In the genomic region with DNA sequence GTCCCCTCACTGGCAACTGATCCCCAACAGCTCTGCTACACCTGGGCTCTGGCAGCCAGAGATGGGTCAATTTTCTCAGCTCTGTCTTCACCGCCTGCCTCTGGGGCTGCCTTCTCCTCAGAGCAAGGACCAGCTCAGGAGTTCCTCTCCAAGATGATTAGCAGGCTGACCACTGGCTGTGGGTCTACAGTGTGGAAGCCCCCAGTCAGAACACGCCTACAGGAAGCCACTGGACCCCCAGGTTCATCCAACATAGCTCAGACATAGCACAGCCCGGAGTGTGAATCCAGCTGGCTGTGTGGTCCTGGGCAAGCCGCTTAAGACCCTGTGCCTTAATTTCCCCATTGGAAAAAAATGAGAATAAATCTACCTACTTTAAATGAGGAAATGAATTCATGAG, we compare ENCODE assay signal across 17 cellular contexts. TPM values are rescaled to one million over a fixed set of nuclear protein-coding genes. Genes with fewer than 3 reads are reported as not detected.
DNase-seq lines count a peak whose midpoint lies in the region; ATAC-seq and TF ChIP-seq lines count a peak whose summit lies in the region.
"Had no signal": no experiment of that assay in that cellular context is flagged by ENCODE, and none has a peak within 500 bp of the region (broad histone marks: within the 10 kb centered on the region; RNA-seq: fewer than 3 reads in every experiment).

No MANE protein-coding gene starts in this region.

- H3K4me1 ChIP-seq in BE2C (peaks cover 12% of the 10 kb centered on the region), thoracic aorta (ENCODE audit: control insufficient read depth in 1 of 2, low read depth in 2 of 2) (peaks cover 23 to 69% of the 10 kb centered on the region in 2 donors)

- H3K4me3 Mint-ChIP-seq in brain: peak overlapping the region in 4 of 5 experiments; percentile 24 to 89 (median 72)
- peak overlapping the region; percentile 59 to 62 (median 61) for H3K4me3 Mint-ChIP-seq in nephron
- H3K4me3 Mint-ChIP-seq: B cell; CD4-positive, alpha-beta memory T cell; HFFc6 had no signal

- peak; percentile 13 for DNase-seq in BE2C
- DNase-seq in thoracic aorta (ENCODE audit: low spot score): no peak
- DNase-seq in NCI-H146 (lab: John Stamatoyannopoulos, UW): no peak
- no peak for DNase-seq in NCI-H748 treated with DMSO at 0.1 percent for 48 hours (lab: John Stamatoyannopoulos, UW)
- DNase-seq in hippocampal formation (lab: John Stamatoyannopoulos, UW): no peak
- DNase-seq: CD4-positive, alpha-beta memory T cell; GF-D8; HFFc6; Kasumi-1; NCI-H1417 treated with DMSO at 0.1 percent for 48 hours; NCI-H2029 treated with DMSO at 0.1 percent for 48 hours; NCI-H510A; Peyer's patch; SHP77 treated with DMSO at 0.1 percent for 48 hours had no signal

- peak overlapping the region; percentile 79 to 83 for H3K27ac ChIP-seq in thoracic aorta

- H3K27me3 Mint-ChIP-seq in brain (peaks cover 9% of the 10 kb centered on the region), nephron (ENCODE audit: low read depth) (peaks cover 3% of the 10 kb centered on the region)
- H3K27me3 Mint-ChIP-seq: CD4-positive, alpha-beta memory T cell had no signal

- H3K9me3 ChIP-seq in BE2C: no peaks in the 10 kb centered on the region
- H3K9me3 ChIP-seq in thoracic aorta: no peaks in the 10 kb centered on the region
- H3K9me3 ChIP-seq: Peyer's patch had no signal

- no peaks in the 10 kb centered on the region for H3K9me3 Mint-ChIP-seq in brain
- no peaks in the 10 kb centered on the region for H3K9me3 Mint-ChIP-seq in nephron
- H3K9me3 Mint-ChIP-seq: CD4-positive, alpha-beta memory T cell; HFFc6 had no signal

- H3K4me3 ChIP-seq in BE2C (ENCODE audit: low read depth, low read length) (peak overlapping the region; percentile 99), thoracic aorta (no peak overlapping the region)
- H3K4me3 ChIP-seq: Peyer's patch had no signal

- H3K4me1 Mint-ChIP-seq in brain: peaks cover 77% of the 10 kb centered on the region
- H3K4me1 Mint-ChIP-seq in nephron: peaks cover 21% of the 10 kb centered on the region

- no peaks in the 10 kb centered on the region for H3K36me3 Mint-ChIP-seq in brain
- H3K36me3 Mint-ChIP-seq in nephron (ENCODE audit: low read depth): no peaks in the 10 kb centered on the region
- H3K36me3 Mint-ChIP-seq: CD4-positive, alpha-beta memory T cell had no signal

- no peak for ATAC-seq in thoracic aorta (ENCODE audit: insufficient number of reproducible peaks, low FRiP score, low read depth)

- TF ChIP-seq CTCF in BE2C (IDR thresholded peaks at IDR 0.05; ENCODE audit: low read depth, low read length) (no peak), brain (conservative IDR thresholded peaks at IDR 0.05) (no peak), nephron (IDR thresholded peaks at IDR 0.05; ENCODE audit: unreplicated experiment in 3 of 3) (no peak), thoracic aorta (IDR thresholded peaks at IDR 0.05) (no peak)

- H3K27me3 ChIP-seq in BE2C (no peaks in the 10 kb centered on the region), thoracic aorta (replicated peaks; ENCODE audit: insufficient read depth) (no peaks in the 10 kb centered on the region)
- H3K27me3 ChIP-seq: Peyer's patch had no signal

- H3K27ac Mint-ChIP-seq in brain (peak overlapping the region in 4 of 5 experiments; percentile 43 to 97 (median 72)), nephron (peak overlapping the region in 1 of 3 experiments; percentile 38)
- H3K27ac Mint-ChIP-seq: B cell had no signal

- H3K36me3 ChIP-seq in BE2C: peaks cover 92% of the 10 kb centered on the region
- H3K36me3 ChIP-seq in thoracic aorta: no peaks in the 10 kb centered on the region
- H3K36me3 ChIP-seq: Peyer's patch had no signal

RNA-seq across cellular contexts. Expression of a gene that starts 4.9 kb away (rescaled TPM):
- polyA plus RNA-seq in BE2C (2012; ENCODE audit: insufficient read depth, insufficient read length, low read depth): 342 TPM
- 25.2 TPM for polyA plus RNA-seq in brain (ENCODE audit: insufficient read depth, low read depth, low replicate concordance)
- 10 to 100 TPM; 43.2 to 70.1 TPM for total RNA-seq in thoracic aorta

RNA-seq across cellular contexts. Expression of a gene that starts 18.9 kb away (rescaled TPM):
- 481 TPM for polyA plus RNA-seq in BE2C (2012; ENCODE audit: insufficient read depth, insufficient read length, low read depth)
- polyA plus RNA-seq in brain (ENCODE audit: insufficient read depth, low read depth, low replicate concordance): 108 TPM
- 100 to 1,000 TPM; 110 to 130 TPM for total RNA-seq in thoracic aorta

RNA-seq across cellular contexts. Expression of a gene that starts 34.1 kb away (rescaled TPM):
- 183 TPM for polyA plus RNA-seq in BE2C (2012; ENCODE audit: insufficient read depth, insufficient read length, low read depth)
- 69.5 TPM for polyA plus RNA-seq in brain (ENCODE audit: insufficient read depth, low read depth, low replicate concordance)
- total RNA-seq in thoracic aorta: 10 to 100 TPM; 29.5 to 33.5 TPM

RNA-seq across cellular contexts. Expression of a gene that starts 34.2 kb away (rescaled TPM):
- polyA plus RNA-seq in BE2C (2012; ENCODE audit: insufficient read depth, insufficient read length, low read depth): 168 TPM
- polyA plus RNA-seq in brain (ENCODE audit: insufficient read depth, low read depth, low replicate concordance): 66.3 TPM
- 10 to 100 TPM; 18.1 to 25.0 TPM for total RNA-seq in thoracic aorta

RNA-seq across cellular contexts. Expression of a gene that starts 55.0 kb away (rescaled TPM):
- polyA plus RNA-seq in BE2C (2012; ENCODE audit: insufficient read depth, insufficient read length, low read depth): 12.8 TPM
- polyA plus RNA-seq in brain (ENCODE audit: insufficient read depth, low read depth, low replicate concordance): 2.5 TPM
- total RNA-seq in thoracic aorta: 10 to 100 TPM; 26.4 to 43.2 TPM
